ENCODE assay signal across 28 cellular contexts in the genomic region with DNA sequence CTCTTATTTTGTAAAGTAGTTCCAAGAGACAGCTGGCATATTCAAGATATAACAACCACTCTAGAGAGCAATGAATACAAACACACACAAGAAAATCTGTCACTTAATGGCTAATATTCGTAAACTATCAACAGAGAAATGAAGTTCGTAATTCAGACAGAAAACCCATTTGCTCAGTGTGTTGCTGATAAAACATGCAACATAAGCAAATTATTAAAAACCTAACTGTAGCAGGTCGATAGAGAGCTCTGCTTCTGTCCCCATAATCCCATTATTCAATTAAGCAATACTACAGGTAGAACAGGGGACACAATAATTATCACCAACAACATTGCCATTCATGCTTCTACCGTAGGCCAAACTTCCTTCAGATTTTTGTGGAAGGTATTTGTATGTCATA.
"Had no signal": no experiment of that assay in that cellular context is flagged by ENCODE, and none has a peak within 500 bp of the region (broad histone marks: within the 10 kb centered on the region; RNA-seq: fewer than 3 reads in every experiment).

No MANE protein-coding gene starts in this region.

- H3K36me3 ChIP-seq: colonic mucosa, esophagus squamous epithelium, gastrocnemius medialis, heart right ventricle, left lung, lower lobe of right lung had no signal

- H3K4me3 ChIP-seq: colonic mucosa, esophagus squamous epithelium, gastrocnemius medialis, heart right ventricle, left lung, lower lobe of right lung, mucosa of descending colon had no signal

- H3K27ac ChIP-seq: colonic mucosa, epithelial cell of prostate, esophagus squamous epithelium, gastrocnemius medialis, heart right ventricle, left lung, lower lobe of right lung had no signal

- FAIRE-seq: endometrium, kidney had no signal

- ATAC-seq: effector memory CD8-positive, alpha-beta T cell; esophagus mucosa; gastrocnemius medialis; heart right ventricle; left cardiac atrium; left lung; left ventricle myocardium superior; lower lobe of right lung; mucosa of descending colon; naive thymus-derived CD8-positive, alpha-beta T cell had no signal

- H3K27me3 ChIP-seq: colonic mucosa, esophagus squamous epithelium, gastrocnemius medialis, heart right ventricle, left lung had no signal

- DNase-seq: colonic mucosa; cortex of kidney; effector CD8-positive, alpha-beta T cell; effector memory CD8-positive, alpha-beta T cell; endodermal cell; erythroblast; esophagus squamous epithelium; foreskin fibroblast; foreskin melanocyte; gastrocnemius medialis; glutamatergic neuron; head of caudate nucleus; heart right ventricle; hippocampal formation; immature natural killer cell; islet precursor cell; kidney; left cardiac atrium; left lung; left ventricle myocardium superior; lower lobe of right lung; mesenchymal stem cell; mucosa of descending colon; naive B cell; naive thymus-derived CD8-positive, alpha-beta T cell had no signal

- H3K9me3 ChIP-seq: colonic mucosa, esophagus squamous epithelium, gastrocnemius medialis, heart right ventricle, left lung, lower lobe of right lung, mucosa of descending colon had no signal

- H3K4me1 ChIP-seq: colonic mucosa, esophagus squamous epithelium, gastrocnemius medialis, left lung, lower lobe of right lung had no signal
